ENCODE assay signal across 33 cellular contexts in the genomic region with DNA sequence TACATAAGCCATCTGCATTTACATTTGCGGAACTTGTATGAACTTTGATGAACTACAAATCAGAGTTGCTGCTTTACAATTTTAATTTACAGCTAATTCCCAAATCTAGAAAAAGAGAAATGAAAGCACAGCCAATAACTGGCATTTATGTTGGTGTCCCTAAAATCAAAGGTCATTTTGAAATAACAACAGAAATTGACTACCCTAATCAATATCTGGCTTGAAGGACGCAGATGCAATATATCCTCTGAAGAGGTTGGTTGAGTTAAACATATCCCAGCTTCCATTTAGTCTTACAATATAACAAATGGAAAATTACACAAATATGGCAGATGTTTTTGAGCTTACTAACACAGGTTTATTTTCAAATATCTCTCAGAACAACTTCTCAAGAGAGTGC.
"Had no signal": no experiment of that assay in that cellular context is flagged by ENCODE, and none has a peak within 500 bp of the region (broad histone marks: within the 10 kb centered on the region; RNA-seq: fewer than 3 reads in every experiment).

No MANE protein-coding gene starts in this region.

- H3K36me3 ChIP-seq: adrenal gland, brain microvascular endothelial cell, breast epithelium had no signal

- H3K9me3 ChIP-seq: adrenal gland, body of pancreas, breast epithelium had no signal

- H3K4me3 ChIP-seq: adrenal gland, body of pancreas, breast epithelium had no signal

- H3K27me3 ChIP-seq: adrenal gland, body of pancreas, brain microvascular endothelial cell, breast epithelium had no signal

- ATAC-seq: activated CD8-positive, alpha-beta T cell treated with anti-CD3 and anti-CD28 coated beads for 36 hours; activated naive CD4-positive, alpha-beta T cell treated with anti-CD3 and anti-CD28 coated beads, Interleukin-2, amount 50 U/mL, for 72 hours; activated T-cell treated with anti-CD3 and anti-CD28 coated beads, Interleukin-2, amount 50 U/mL, for 4 hours; activated T-cell treated with anti-CD3 and anti-CD28 coated beads, Interleukin-2, amount 50 U/mL, for 72 hours; activated T-helper 17 cell treated with anti-CD3 and anti-CD28 coated beads, Interleukin-2, amount 50 U/mL, for 72 hours; body of pancreas had no signal

- DNase-seq: activated B cell treated with CpG ODN at 0.5 μM for 24 hours; activated CD4-positive, alpha-beta memory T cell treated with anti-CD3 and anti-CD28 coated beads for 36 hours; activated CD4-positive, alpha-beta T cell treated with anti-CD3 and anti-CD28 coated beads for 4 hours; activated CD4-positive, alpha-beta T cell treated with anti-CD3 and anti-CD28 coated beads, Interleukin-2, amount 10 ng/mL, durations not matched to agents 24 days and 14 days; activated CD4-positive, alpha-beta T cell treated with anti-CD3 and anti-CD28 coated beads, Interleukin-2, amount 50 U/mL, for 1 hour; activated CD4-positive, alpha-beta T cell treated with anti-CD3 and anti-CD28 coated beads, Interleukin-2, amount 50 U/mL, for 4 hours; activated CD4-positive, CD25-positive, alpha-beta regulatory T cell treated with anti-CD3 and anti-CD28 coated beads, Interleukin-2, amount 50 U/mL, for 72 hours; activated CD8-positive, alpha-beta memory T cell treated with anti-CD3 and anti-CD28 coated beads, Interleukin-2, amount 50 U/mL, for 4 hours; activated CD8-positive, alpha-beta T cell treated with anti-CD3 and anti-CD28 coated beads for 36 hours; activated effector memory CD4-positive, alpha-beta T cell treated with anti-CD3 and anti-CD28 coated beads, Interleukin-2, amount 50 U/mL, for 16 hours; activated gamma-delta T cell treated with Interleukin-2 at 50 U/mL for 16 hours; activated naive CD4-positive, alpha-beta T cell; activated naive CD4-positive, alpha-beta T cell treated with anti-CD3 and anti-CD28 coated beads for 36 hours; activated naive CD4-positive, alpha-beta T cell treated with anti-CD3 and anti-CD28 coated beads, Interleukin-2, amount 50 U/mL, for 16 hours; activated naive CD8-positive, alpha-beta T cell treated with anti-CD3 and anti-CD28 coated beads for 36 hours; activated T-cell treated with anti-CD3 and anti-CD28 coated beads for 4 hours; activated T-cell treated with anti-CD3 and anti-CD28 coated beads, Interleukin-2, amount 50 U/mL, for 1 hour; activated T-cell treated with anti-CD3 and anti-CD28 coated beads, Interleukin-2, amount 50 U/mL, for 4 hours; activated T-cell treated with anti-CD3 and anti-CD28 coated beads, Interleukin-2, amount 50 U/mL, for 72 hours; adrenal gland; amniotic stem cell; aorta; body of pancreas; brain microvascular endothelial cell; central memory CD4-positive, alpha-beta T cell; T-helper 2 cell; T-helper 9 cell had no signal

- H3K27ac ChIP-seq: adrenal gland, body of pancreas, brain microvascular endothelial cell, breast epithelium, VCaP had no signal

- FAIRE-seq: astrocyte, TTC549 had no signal

- H3K4me1 ChIP-seq: adrenal gland, body of pancreas, breast epithelium had no signal
